In the genomic region with DNA sequence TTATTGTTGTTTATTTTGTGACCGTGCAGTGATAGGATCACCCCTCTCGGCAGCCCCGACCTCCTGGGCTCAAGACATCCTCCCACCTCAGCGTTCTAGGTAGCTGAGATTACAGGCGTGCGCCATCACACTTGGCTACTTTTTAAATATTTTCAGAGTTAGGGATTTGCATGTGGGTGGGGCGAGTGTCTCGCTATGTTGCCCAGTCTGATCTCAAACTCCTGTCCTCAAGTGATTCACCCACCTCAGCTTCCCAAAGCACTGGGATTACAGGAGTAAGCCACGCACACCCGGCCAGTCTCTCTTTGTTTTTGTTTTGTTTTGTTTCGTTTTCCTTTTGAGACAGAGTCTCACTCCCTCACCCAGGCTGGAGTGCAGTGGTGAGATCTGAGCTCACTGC, we compare ENCODE assay signal across 9 cellular contexts. TPM values are rescaled to one million over a fixed set of nuclear protein-coding genes. Genes with fewer than 3 reads are reported as not detected.
A peak's percentile ranks its signal among the peaks of the same experiment; 100 is the strongest.
DNase-seq lines count a peak whose midpoint lies in the region; TF ChIP-seq lines count a peak whose summit lies in the region.
"Had no signal": no experiment of that assay in that cellular context is flagged by ENCODE, and none has a peak within 500 bp of the region (broad histone marks: within the 10 kb centered on the region; RNA-seq: fewer than 3 reads in every experiment).

No MANE protein-coding gene starts in this region.

- DNase-seq in Caco-2 (no peak), OCI-LY7 (ENCODE audit: low spot score) (no peak), fibroblast of villous mesenchyme (ENCODE audit: low read depth) (peak; percentile 23), amniotic stem cell (lab: John Stamatoyannopoulos, UW) (no peak), NCI-H345 (lab: John Stamatoyannopoulos, UW) (no peak), SHP77 treated with DMSO at 0.1 percent for 48 hours (lab: John Stamatoyannopoulos, UW) (no peak)
- DNase-seq: NCI-H2029 treated with DMSO at 0.1 percent for 48 hours, stomach had no signal

- peaks cover 24% of the 10 kb centered on the region for H3K79me2 ChIP-seq in OCI-LY7 (ENCODE audit: insufficient read depth, low read depth, low read length)

- CTCF ChIA-PET in Caco-2 (lab: Charles Lee) = no interaction called here
- CTCF ChIA-PET in OCI-LY7 (lab: Charles Lee; ENCODE audit: unreplicated experiment) = interaction anchor here (0.6 kb wide), 1 partner anchor 62 kb away, joined by 4 read pairs; no protein-coding TSS in a partner anchor

- H4K20me1 ChIP-seq in OCI-LY7 (ENCODE audit: insufficient read depth, low read length) = no peaks in the 10 kb centered on the region

- H3K4me3 ChIP-seq in Caco-2 (ENCODE audit: low read depth, low read length) (no peak overlapping the region), OCI-LY7 (ENCODE audit: low read depth, low read length, poor library complexity, severe bottlenecking) (no peak overlapping the region), fibroblast of villous mesenchyme (ENCODE audit: low read depth, low read length) (no peak overlapping the region)

- H3K9me2 ChIP-seq in OCI-LY7 (ENCODE audit: insufficient read depth, low read length) = no peaks in the 10 kb centered on the region

- no peaks in the 10 kb centered on the region for H3K27me3 Mint-ChIP-seq in Caco-2 (ENCODE audit: insufficient read depth, unreplicated experiment)

- no peak overlapping the region for H3K27ac Mint-ChIP-seq in Caco-2 (ENCODE audit: unreplicated experiment)

- no peak for TF ChIP-seq CTCF in Caco-2 (IDR thresholded peaks at IDR 0.05; ENCODE audit: insufficient read depth in 1 of 2, low read depth in 1 of 2, low read length in 1 of 2, severe bottlenecking in 1 of 2, unreplicated experiment in 1 of 2)
- TF ChIP-seq CTCF in OCI-LY7 (conservative IDR thresholded peaks at IDR 0.05; ENCODE audit: low read length) = no peak
- TF ChIP-seq CTCF in fibroblast of villous mesenchyme (IDR thresholded peaks at IDR 0.05; ENCODE audit: insufficient read depth, low read depth, low read length) = no peak

- H3K36me3 ChIP-seq in Caco-2 (ENCODE audit: control insufficient read depth, insufficient read depth, low read length) = peaks cover under 1% of the 10 kb centered on the region; the same call in 1 of the 2 replicates
- peaks cover 6% of the 10 kb centered on the region for H3K36me3 ChIP-seq in OCI-LY7 (ENCODE audit: insufficient read depth, low read length)

- no TSS peak for BruUV-seq in Caco-2 (replicated peaks; lab: Mats Ljungman, UMichigan)
- no TSS peak for BruUV-seq in OCI-LY7 (replicated peaks; lab: Mats Ljungman, UMichigan)

- POLR2A ChIA-PET in Caco-2 (lab: Charles Lee) (no interaction called here), OCI-LY7 (lab: Charles Lee) (interaction anchor here (0.5 to 10.5 kb wide), 4 partner anchors 12 to 62 kb away, joined by 3 to 159 read pairs (median 4); a partner anchor contains a TSS)

- peaks cover 8% of the 10 kb centered on the region; the same call in 1 of the 2 replicates for H3K4me1 ChIP-seq in Caco-2
- H3K4me1 ChIP-seq in OCI-LY7 (ENCODE audit: insufficient read depth, low read length, poor library complexity, severe bottlenecking) = peaks cover 25% of the 10 kb centered on the region

- peaks cover 7% of the 10 kb centered on the region for H3K4me1 Mint-ChIP-seq in Caco-2 (ENCODE audit: low read depth, unreplicated experiment)

- H3K36me3 Mint-ChIP-seq in Caco-2 (ENCODE audit: insufficient read depth, unreplicated experiment) = peaks cover 38% of the 10 kb centered on the region

- H3K4me3 Mint-ChIP-seq in Caco-2 (ENCODE audit: unreplicated experiment) = peak overlapping the region; percentile 54

- H2AFZ ChIP-seq in OCI-LY7 (ENCODE audit: low read length) = no peak overlapping the region

- peak overlapping the region; percentile 3 for H3K4me2 ChIP-seq in OCI-LY7 (ENCODE audit: low read length)

- intact Hi-C loops in Caco-2 (cut with micrococcal nuclease; ENCODE audit: unreplicated experiment) (no loop called here), OCI-LY7 (cut with micrococcal nuclease; ENCODE audit: unreplicated experiment) (no loop called here)

- no peaks in the 10 kb centered on the region for H3K9me3 Mint-ChIP-seq in Caco-2 (ENCODE audit: unreplicated experiment)

- H3K27ac ChIP-seq in OCI-LY7 (ENCODE audit: low read depth, low read length, poor library complexity, severe bottlenecking) = no peak overlapping the region

- H3K9me3 ChIP-seq in Caco-2 (no peaks in the 10 kb centered on the region), OCI-LY7 (ENCODE audit: low read length) (no peaks in the 10 kb centered on the region)
- H3K9me3 ChIP-seq: ascending aorta, stomach had no signal

- no peaks in the 10 kb centered on the region for H3K27me3 ChIP-seq in Caco-2 (replicated peaks; ENCODE audit: control insufficient read depth, insufficient read depth, low read length)
- H3K27me3 ChIP-seq: ascending aorta, stomach had no signal

RNA-seq across cellular contexts. Expression of a gene that starts 1.2 kb away (rescaled TPM):
- total RNA-seq in Caco-2 (2022) (22.2 TPM in 2 replicates), OCI-LY7 (2022) (22.1 and 25.1 TPM in 2 replicates), fibroblast of villous mesenchyme (20.7 and 21.6 TPM in 2 replicates)
- 22.5 and 25.5 TPM in 2 replicates for total RNA-seq in OCI-LY7 (2014; rRNA removed; shearing (Covaris generic))

RNA-seq across cellular contexts. Expression of a gene that starts 7.9 kb away (rescaled TPM):
- total RNA-seq in Caco-2 (2022) (414 and 442 TPM in 2 replicates), OCI-LY7 (2022) (205 and 217 TPM in 2 replicates), fibroblast of villous mesenchyme (178 and 211 TPM in 2 replicates)
- 91.4 and 108 TPM in 2 replicates for total RNA-seq in OCI-LY7 (2014; rRNA removed; shearing (Covaris generic))

RNA-seq across cellular contexts. Expression of a gene that starts 10.7 kb away (rescaled TPM):
- 115 and 123 TPM in 2 replicates for total RNA-seq in Caco-2 (2022)
- total RNA-seq in OCI-LY7 (2014; rRNA removed; shearing (Covaris generic)) = 148 and 194 TPM in 2 replicates
- 84.4 and 105 TPM in 2 replicates for total RNA-seq in OCI-LY7 (2022)
- total RNA-seq in fibroblast of villous mesenchyme = 23.7 and 27.7 TPM in 2 replicates

RNA-seq across cellular contexts. Expression of a gene that starts 10.8 kb away (rescaled TPM):
- 38.2 and 40.1 TPM in 2 replicates for total RNA-seq in Caco-2 (2022)
- 88.4 and 90.8 TPM in 2 replicates for total RNA-seq in OCI-LY7 (2014; rRNA removed; shearing (Covaris generic))
- total RNA-seq in OCI-LY7 (2022) = 52.6 and 80.1 TPM in 2 replicates
- 4.5 and 7.8 TPM in 2 replicates for total RNA-seq in fibroblast of villous mesenchyme
- total RNA-seq: ascending aorta had no signal

RNA-seq across cellular contexts. Expression of a gene that starts 17.2 kb away (rescaled TPM):
- total RNA-seq in Caco-2 (2022) (23.9 and 24.0 TPM in 2 replicates), OCI-LY7 (2022) (13.1 and 15.5 TPM in 2 replicates), fibroblast of villous mesenchyme (6.5 and 10.0 TPM in 2 replicates)
- total RNA-seq in OCI-LY7 (2014; rRNA removed; shearing (Covaris generic)) = 40.0 and 40.3 TPM in 2 replicates
